ENCODE assay signal across 8 cellular contexts in genomic region chr3:11591401-11592266, GRCh38. TPM values are rescaled to one million over a fixed set of nuclear protein-coding genes. Genes with fewer than 3 reads are reported as not detected.
DNase-seq lines count a peak whose midpoint lies in the region; ATAC-seq and TF ChIP-seq lines count a peak whose summit lies in the region.

No MANE protein-coding gene starts in this region.

- peaks cover 55% of the 10 kb centered on the region for H3K4me1 ChIP-seq in adipocyte (ENCODE audit: control insufficient read depth, insufficient read depth, low read length)
- peaks cover 74% of the 10 kb centered on the region for H3K4me1 ChIP-seq in psoas muscle

- H3K9ac ChIP-seq in adipocyte (ENCODE audit: low read length), result peak overlapping the region; percentile 71

- no peak overlapping the region for H3K4me3 Mint-ChIP-seq in activated T-helper 17 cell treated with anti-CD3 and anti-CD28 coated beads, Interleukin-2, amount 50 U/mL, for 72 hours

- H3K27me3 Mint-ChIP-seq in activated T-helper 17 cell treated with anti-CD3 and anti-CD28 coated beads, Interleukin-2, amount 50 U/mL, for 72 hours, result no peaks in the 10 kb centered on the region

- H3K36me3 ChIP-seq in adipocyte (ENCODE audit: control insufficient read depth, insufficient read depth, low read length, severe bottlenecking) (peaks cover 4% of the 10 kb centered on the region), psoas muscle (ENCODE audit: insufficient read depth in 1 of 2, low read depth in 1 of 2) (no peaks in the 10 kb centered on the region)

- peaks cover 35% of the 10 kb centered on the region for H3K4me1 Mint-ChIP-seq in activated T-helper 17 cell treated with anti-CD3 and anti-CD28 coated beads, Interleukin-2, amount 50 U/mL, for 72 hours

- peak; percentile 28 for DNase-seq in HCEC 1CT
- peak; percentile 64 for DNase-seq in adipocyte (ENCODE audit: low read depth)
- peak; percentile 60 for DNase-seq in left cardiac atrium
- DNase-seq in psoas muscle, result peak in 1 of 2 donors; percentile 72
- no peak for DNase-seq in stimulated activated CD4-positive, alpha-beta T cell treated with anti-CD3 and anti-CD28 coated beads, Interleukin-2, amount 100 ng/mL, for 48 hours

- no peaks in the 10 kb centered on the region for H3K27me3 ChIP-seq in adipocyte (replicated peaks; ENCODE audit: control insufficient read depth, insufficient read depth, low read length)
- H3K27me3 ChIP-seq in psoas muscle (ENCODE audit: insufficient read depth in 3 of 3, low read length in 2 of 3), result no peaks in the 10 kb centered on the region

- peak overlapping the region; percentile 81 for H3K27ac ChIP-seq in psoas muscle

- ATAC-seq in left cardiac atrium (peak; percentile 86 to 88), psoas muscle (peak in 3 of 4 donors; percentile 52 to 60 (median 54)), GM18861 (IDR thresholded peaks at IDR 0.05; ENCODE audit: unreplicated experiment) (no peak), HG02970 (IDR thresholded peaks at IDR 0.05; ENCODE audit: low FRiP score, unreplicated experiment) (no peak)
- ATAC-seq in activated T-helper 17 cell treated with anti-CD3 and anti-CD28 coated beads, Interleukin-2, amount 50 U/mL, for 72 hours (replicated peaks), result no peak

- intact Hi-C loops in left cardiac atrium (cut with DNase I), result no loop called here
- intact Hi-C loops in psoas muscle (cut with DNase I), result no loop called here

- WGBS in psoas muscle, 3 donors, result 12 to 25% (median 20%) methylated on average over 9 of the region's 9 CpGs

- H3K9me3 ChIP-seq in adipocyte (ENCODE audit: control insufficient read depth, low read length) (no peaks in the 10 kb centered on the region), psoas muscle (no peaks in the 10 kb centered on the region)

- H3K9me3 Mint-ChIP-seq in activated T-helper 17 cell treated with anti-CD3 and anti-CD28 coated beads, Interleukin-2, amount 50 U/mL, for 72 hours, result no peaks in the 10 kb centered on the region

- no peak overlapping the region for H3K27ac Mint-ChIP-seq in activated T-helper 17 cell treated with anti-CD3 and anti-CD28 coated beads, Interleukin-2, amount 50 U/mL, for 72 hours

- no peak for TF ChIP-seq CTCF in psoas muscle (IDR thresholded peaks at IDR 0.05)

- H3K36me3 Mint-ChIP-seq in activated T-helper 17 cell treated with anti-CD3 and anti-CD28 coated beads, Interleukin-2, amount 50 U/mL, for 72 hours (ENCODE audit: low read depth), result peaks cover 30% of the 10 kb centered on the region

- H3K4me3 ChIP-seq in adipocyte (ENCODE audit: low read length) (peak overlapping the region; percentile 40), psoas muscle (no peak overlapping the region)

RNA-seq across cellular contexts. Expression of gene VGLL4, which starts 52.1 kb away (rescaled TPM):
- total RNA-seq in left cardiac atrium (10 to 100 TPM; 28.6 to 36.1 TPM), psoas muscle (10 to 100 TPM; 11.2 to 14.8 (median 12.7) TPM)
- polyA plus RNA-seq in psoas muscle, result 10 to 100 TPM in 1 of 3 donors, 1 to 10 TPM in 2; 8.0 to 14.5 (median 8.3) TPM
- 10 to 100 TPM; 34.3 to 42.4 TPM for total RNA-seq in activated T-helper 17 cell treated with anti-CD3 and anti-CD28 coated beads, Interleukin-2, amount 50 U/mL, for 72 hours

Comparison
In these comparisons a context has a peak if more than half of its experiments do, and no peak if none do; other contexts are left out.
1. DNase-seq: peak in HCEC 1CT (single experiment), adipocyte (single experiment) and left cardiac atrium (single experiment); none in stimulated activated CD4-positive, alpha-beta T cell treated with anti-CD3 and anti-CD28 coated beads, Interleukin-2, amount 100 ng/mL, for 48 hours (0 of 2).
2. ATAC-seq: peak in left cardiac atrium (2 of 2) and psoas muscle (3 of 4); none in activated T-helper 17 cell treated with anti-CD3 and anti-CD28 coated beads, Interleukin-2, amount 50 U/mL, for 72 hours (single experiment), GM18861 (single experiment) and HG02970 (single experiment).